Comparison of ENCODE assay signal across 7 cellular contexts in the genomic region with DNA sequence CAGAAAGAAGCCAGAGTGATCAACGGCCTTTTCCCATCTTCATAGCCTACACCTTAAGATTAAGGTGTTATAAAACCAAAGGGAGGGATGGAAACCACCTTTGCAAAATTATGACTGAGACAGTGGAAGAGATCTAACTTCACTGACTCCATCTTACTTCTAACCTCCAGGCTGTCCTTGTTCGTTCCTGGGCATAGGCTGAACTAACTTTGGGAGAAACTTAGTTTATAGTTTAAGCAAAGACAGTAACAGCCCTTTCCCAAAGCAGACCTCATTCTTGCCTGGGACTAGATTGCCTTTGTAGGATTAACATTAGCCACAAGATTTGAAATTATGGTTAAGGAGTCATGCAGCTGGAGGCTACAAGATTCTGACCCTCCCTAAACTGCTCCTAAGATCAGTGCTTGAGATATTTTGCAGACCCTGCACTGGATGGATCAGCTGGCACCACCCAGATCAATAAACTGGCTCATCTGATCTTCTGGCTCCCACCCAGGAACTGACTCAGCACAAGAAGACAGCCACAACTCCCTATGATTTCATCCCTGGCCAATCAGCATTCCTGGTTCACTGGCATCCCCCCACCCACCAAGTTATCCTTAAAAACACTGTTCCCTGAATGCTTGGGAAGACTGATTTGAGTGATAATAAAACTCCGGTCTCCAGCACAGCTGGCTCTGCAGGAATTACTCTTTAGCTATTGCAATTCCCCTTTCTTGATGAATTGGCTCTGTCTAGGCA. TPM values are rescaled to one million over a fixed set of nuclear protein-coding genes. Genes with fewer than 3 reads are reported as not detected.
A peak's percentile ranks its signal among the peaks of the same experiment; 100 is the strongest.
DNase-seq lines count a peak whose midpoint lies in the region; TF ChIP-seq lines count a peak whose summit lies in the region.
"Not testable (repeated sequence)": the region's sequence is repeated elsewhere in the genome, so short reads cannot be mapped to it uniquely, and the experiment has no call there.

No MANE protein-coding gene starts in this region.

- intact Hi-C loops in MCF 10A (cut with micrococcal nuclease): not testable (repeated sequence)

- not testable (repeated sequence) for H3K4me1 Mint-ChIP-seq in MCF 10A (ENCODE audit: insufficient read depth, unreplicated experiment)

- POLR2A ChIA-PET in HEK293 (lab: Yijun Ruan, JAX): not testable (repeated sequence)
- POLR2A ChIA-PET in MCF 10A (lab: Yijun Ruan, JAX): interaction anchor here (1.5 kb wide), 1 partner anchor 17 kb away, joined by 4 read pairs; no protein-coding TSS in a partner anchor

- H3K4me3 Mint-ChIP-seq in MCF 10A (ENCODE audit: unreplicated experiment): not testable (repeated sequence)

- not testable (repeated sequence) for H3K4me3 ChIP-seq in HEK293 (ENCODE audit: low read depth, low read length); MG63; fibroblast of mammary gland (ENCODE audit: control insufficient read depth, low read depth, low read length)

- H3K27me3 ChIP-seq in MG63: not testable (repeated sequence)

- not testable (repeated sequence) for TF ChIP-seq CTCF in HEK293 (tag by site-specific recombination; IDR thresholded peaks at IDR 0.05); MCF 10A (IDR thresholded peaks at IDR 0.05; ENCODE audit: unreplicated experiment); fibroblast of mammary gland (conservative IDR thresholded peaks at IDR 0.05; ENCODE audit: control insufficient read depth, insufficient read depth, low read depth, low read length)

- H3K36me3 ChIP-seq in HEK293 (ENCODE audit: control insufficient read depth in 2 of 2, insufficient read depth in 1 of 2, low read length in 2 of 2); MG63: not testable (repeated sequence)

- H3K9me3 Mint-ChIP-seq in MCF 10A (ENCODE audit: unreplicated experiment): not testable (repeated sequence)

- DNase-seq in EL: peak; percentile 43
- DNase-seq in MG63: peak; percentile 31
- DNase-seq in T1000 (lab: John Stamatoyannopoulos, UW): peak; percentile 22
- peak; percentile 23 for DNase-seq in MCF 10A (ENCODE audit: unreplicated experiment)
- DNase-seq in fibroblast of mammary gland (ENCODE audit: low read depth): peak; percentile 69
- DNase-seq in iris pigment epithelial cell (ENCODE audit: low read depth): peak; percentile 30

- H3K27ac ChIP-seq in HEK293 (ENCODE audit: extremely low read depth, low read depth, low read length): not testable (repeated sequence)

- CTCF ChIA-PET in HEK293 (lab: Yijun Ruan, JAX): interaction anchor here (2.3 kb wide), 1 partner anchor 25 kb away, joined by 6 read pairs; no protein-coding TSS in a partner anchor
- CTCF ChIA-PET in MCF 10A (lab: Yijun Ruan, JAX): not testable (repeated sequence)

- H3K27me3 Mint-ChIP-seq in MCF 10A (ENCODE audit: insufficient read depth, unreplicated experiment): not testable (repeated sequence)

- not testable (repeated sequence) for H3K9me3 ChIP-seq in HEK293 (ENCODE audit: control insufficient read depth, insufficient read depth, low read depth, low read length); MG63

- not testable (repeated sequence) for H3K4me1 ChIP-seq in HEK293 (ENCODE audit: control insufficient read depth, insufficient read depth, low read length)

- not testable (repeated sequence) for H3K36me3 Mint-ChIP-seq in MCF 10A (ENCODE audit: insufficient read depth, unreplicated experiment)

- BruUV-seq in MCF 10A (replicated peaks; lab: Mats Ljungman, UMichigan): not testable (repeated sequence)

- not testable (repeated sequence) for H3K27ac Mint-ChIP-seq in MCF 10A (ENCODE audit: low read depth, unreplicated experiment)

TF ChIP-seq in HEK293, 187 proteins besides CTCF, POLR2A, EP300 and RAD21:
- peak; percentile 82 for TF ChIP-seq ZNF350 (tag by site-specific recombination; IDR thresholded peaks at IDR 0.05)

RNA-seq across cellular contexts. Expression of a gene that starts 16.3 kb away (rescaled TPM):
- 29.5 and 33.5 TPM in 2 replicates for total RNA-seq in MG63 (2014; rRNA removed; shearing (Covaris generic); ENCODE audit: low replicate concordance)
- total RNA-seq in MCF 10A (2022): 207 and 254 TPM in 2 replicates

RNA-seq across cellular contexts. Expression of a gene that starts 34.2 kb away (rescaled TPM):
- total RNA-seq in MG63 (2014; rRNA removed; shearing (Covaris generic); ENCODE audit: low replicate concordance): 0.47 and 1.7 TPM in 2 replicates
- total RNA-seq in MCF 10A (2022): 4.1 and 5.0 TPM in 2 replicates
